Comparison of ENCODE assay signal across 23 cellular contexts in genomic region chr3:120129041-120129440, GRCh38.
"Had no signal": no experiment of that assay in that cellular context is flagged by ENCODE, and none has a peak within 500 bp of the region (broad histone marks: within the 10 kb centered on the region; RNA-seq: fewer than 3 reads in every experiment).

No MANE protein-coding gene starts in this region.

- H3K4me3 ChIP-seq: adrenal gland, coronary artery, SK-N-MC had no signal

- H3K9me3 ChIP-seq: adrenal gland had no signal

- H3K27me3 ChIP-seq: adrenal gland had no signal

- DNase-seq: activated CD4-positive, alpha-beta memory T cell treated with anti-CD3 and anti-CD28 coated beads, Interleukin-2, amount 10 ng/mL, durations not matched to agents 7 days and 5 days; activated CD4-positive, alpha-beta T cell treated with anti-CD3 and anti-CD28 coated beads, Interleukin-2, amount 10 ng/mL, durations not matched to agents 7 days and 5 days; activated CD4-positive, CD25-positive, alpha-beta regulatory T cell; activated gamma-delta T cell treated with Interleukin-2 at 50 U/mL for 16 hours; activated naive CD4-positive, alpha-beta T cell treated with anti-CD3 and anti-CD28 coated beads, Interleukin-2, amount 50 U/mL, for 16 hours; activated naive CD8-positive, alpha-beta T cell treated with anti-CD3 and anti-CD28 coated beads, Interleukin-2, amount 10 ng/mL, durations not matched to agents 7 days and 5 days; activated T-cell treated with anti-CD3 and anti-CD28 coated beads, Interleukin-2, amount 50 U/mL, for 72 hours; adrenal gland; anterior cingulate cortex; KBM-7; NCI-H1105; NCI-H1436; NCI-H187 treated with DMSO at 0.1 percent for 48 hours; NCI-H2081 treated with DMSO at 0.1 percent for 48 hours; NCI-H526 treated with DMSO at 0.1 percent for 48 hours; OCI-M1; RPMI8226; T-cell had no signal

- ATAC-seq: activated T-cell treated with anti-CD3 and anti-CD28 coated beads, Interleukin-2, amount 50 U/mL, for 72 hours; Panc1; Right ventricle myocardium inferior; T-cell had no signal

- H3K4me1 ChIP-seq: adrenal gland had no signal

- H3K36me3 ChIP-seq: adrenal gland had no signal

- H3K27ac ChIP-seq: adrenal gland, coronary artery, SK-N-MC, VCaP had no signal
